29 cellular contexts compared by ENCODE assay signal in the genomic region with DNA sequence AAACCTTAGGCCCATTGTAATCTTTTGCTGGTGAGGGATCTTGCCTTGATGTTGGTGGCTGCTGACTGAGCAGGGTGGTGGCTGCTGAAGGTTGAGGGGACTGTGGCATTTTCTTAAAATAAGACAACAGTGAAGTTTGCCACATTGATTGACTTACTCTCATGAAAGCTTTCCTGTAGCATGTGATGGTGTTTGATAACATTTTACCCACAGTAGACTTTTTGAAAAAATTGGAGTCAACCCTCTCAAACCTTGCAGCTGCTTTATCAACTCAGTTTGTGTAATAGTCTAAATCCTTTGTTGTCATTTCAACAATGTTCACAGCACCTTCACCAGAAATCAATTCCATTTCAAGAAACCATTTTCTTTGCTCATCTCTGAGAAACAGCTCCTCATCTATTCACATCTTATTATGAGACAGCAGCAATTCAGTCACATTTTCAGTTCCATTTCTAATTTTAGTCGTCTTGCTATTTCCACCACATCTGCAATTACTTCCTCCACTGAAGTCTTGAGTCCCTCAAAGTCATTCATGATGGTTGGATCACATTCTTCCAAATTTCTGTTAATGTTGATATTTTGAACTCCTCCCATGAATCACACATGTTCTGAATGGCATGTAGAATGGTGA. TPM values are rescaled to one million over a fixed set of nuclear protein-coding genes. Genes with fewer than 3 reads are reported as not detected.
A peak's percentile ranks its signal among the peaks of the same experiment; 100 is the strongest.
DNase-seq lines count a peak whose midpoint lies in the region; ATAC-seq and TF ChIP-seq lines count a peak whose summit lies in the region.
"Had no signal": no experiment of that assay in that cellular context is flagged by ENCODE, and none has a peak within 500 bp of the region (broad histone marks: within the 10 kb centered on the region; RNA-seq: fewer than 3 reads in every experiment).

No MANE protein-coding gene starts in this region.

- no peaks in the 10 kb centered on the region for H3K36me3 ChIP-seq in neural progenitor cell
- no peaks in the 10 kb centered on the region for H3K36me3 ChIP-seq in A673 (ENCODE audit: insufficient read depth, low read length, poor library complexity, severe bottlenecking)
- no peaks in the 10 kb centered on the region for H3K36me3 ChIP-seq in right atrium auricular region
- H3K36me3 ChIP-seq: ascending aorta, HAP-1, left ventricle myocardium inferior, WERI-Rb-1 had no signal

- no TSS peak for BruUV-seq in A673 (replicated peaks; lab: Mats Ljungman, UMichigan)

- ATAC-seq in GM18498 (IDR thresholded peaks at IDR 0.05; ENCODE audit: unreplicated experiment): peak; percentile 74
- peak; percentile 61 for ATAC-seq in GM21526 (IDR thresholded peaks at IDR 0.05; ENCODE audit: low FRiP score, unreplicated experiment)
- ATAC-seq: stimulated activated naive B cell treated with anti-CD40 and anti-IgM and Interleukin-4, amounts not matched to agents 10 μg/mL and 1 μg/mL and 100 μg/mL, for 72 hours had no signal

- no peak overlapping the region for H2AFZ ChIP-seq in neural progenitor cell (replicated peaks)

- H3K9me3 Mint-ChIP-seq in neural progenitor cell: peaks cover 33% of the 10 kb centered on the region

- H3K9ac ChIP-seq in neural progenitor cell: no peak overlapping the region

- peaks cover 18% of the 10 kb centered on the region for H3F3A ChIP-seq in neural progenitor cell (ENCODE audit: low read depth)

- H3K36me3 Mint-ChIP-seq in neural progenitor cell: peaks cover 3% of the 10 kb centered on the region

- no peaks in the 10 kb centered on the region for H4K20me1 ChIP-seq in neural progenitor cell (ENCODE audit: low read depth)

- H3K27me3 ChIP-seq in neural progenitor cell (no peaks in the 10 kb centered on the region), A673 (replicated peaks; ENCODE audit: insufficient read depth, low read depth, low read length, poor library complexity) (no peaks in the 10 kb centered on the region), right atrium auricular region (no peaks in the 10 kb centered on the region)
- H3K27me3 ChIP-seq: ascending aorta, testis had no signal

- H3K27ac ChIP-seq in neural progenitor cell: no peak overlapping the region
- H3K27ac ChIP-seq in A673 (ENCODE audit: low read depth, low read length, poor library complexity, severe bottlenecking): no peak overlapping the region
- no peak overlapping the region for H3K27ac ChIP-seq in right atrium auricular region
- H3K27ac ChIP-seq: ascending aorta, left ventricle myocardium inferior, testis, WERI-Rb-1 had no signal

- TF ChIP-seq CTCF in neural progenitor cell (IDR thresholded peaks at IDR 0.05) (no peak), A673 (conservative IDR thresholded peaks at IDR 0.05; ENCODE audit: low read depth, low read length) (no peak), right atrium auricular region (IDR thresholded peaks at IDR 0.05) (no peak)

- POLR2A ChIA-PET in A673 (lab: Charles Lee; ENCODE audit: low non-redundant PET): no interaction called here

- peak overlapping the region; percentile 23 for H3K4me3 Mint-ChIP-seq in neural progenitor cell
- H3K4me3 Mint-ChIP-seq: activated naive CD8-positive, alpha-beta T cell; CD4-positive, CD25-positive, alpha-beta regulatory T cell; dendritic cell treated with granulocyte-macrophage colony-stimulating factor and Interleukin-4, amounts not matched to agents 40 ng/mL and 50 ng/mL, for 4 days; naive B cell; stimulated activated naive B cell treated with anti-CD40 and anti-IgM and Interleukin-4, amounts not matched to agents 10 μg/mL and 1 μg/mL and 100 μg/mL, for 72 hours had no signal

- peaks cover 51% of the 10 kb centered on the region for H3K4me1 ChIP-seq in neural progenitor cell
- no peaks in the 10 kb centered on the region for H3K4me1 ChIP-seq in A673 (ENCODE audit: insufficient read depth, low read length, poor library complexity, severe bottlenecking)
- no peaks in the 10 kb centered on the region for H3K4me1 ChIP-seq in right atrium auricular region
- H3K4me1 ChIP-seq: ascending aorta, HAP-1, left ventricle myocardium inferior, testis had no signal

- no peak overlapping the region for H3K27ac Mint-ChIP-seq in neural progenitor cell
- H3K27ac Mint-ChIP-seq: activated naive CD8-positive, alpha-beta T cell; activated T-helper 2 cell treated with anti-CD3 and anti-CD28 coated beads, Interferon-gamma antibody, Interleukin-2, Interleukin-4, amounts not matched to agents 10 μg/mL and 5 μg/mL and 100 μg/mL, durations not matched to agents 14 hours and 24 hours and 36 hours; CD4-positive, CD25-positive, alpha-beta regulatory T cell; dendritic cell treated with granulocyte-macrophage colony-stimulating factor and Interleukin-4, amounts not matched to agents 40 ng/mL and 50 ng/mL, for 4 days; naive B cell; stimulated activated naive B cell treated with anti-CD40 and anti-IgM and Interleukin-4, amounts not matched to agents 10 μg/mL and 1 μg/mL and 100 μg/mL, for 72 hours had no signal

- peaks cover 24% of the 10 kb centered on the region for H3K4me1 Mint-ChIP-seq in neural progenitor cell
- H3K4me1 Mint-ChIP-seq: CD4-positive, CD25-positive, alpha-beta regulatory T cell; naive B cell had no signal

- no peak overlapping the region for H3K4me2 ChIP-seq in neural progenitor cell

- H3K9me3 ChIP-seq in neural progenitor cell (ENCODE audit: low read depth) (no peaks in the 10 kb centered on the region), A673 (ENCODE audit: low read depth, low read length, poor library complexity, severe bottlenecking) (no peaks in the 10 kb centered on the region), right atrium auricular region (no peaks in the 10 kb centered on the region)
- H3K9me3 ChIP-seq: ascending aorta, HAP-1, testis had no signal

- H3K4me3 ChIP-seq in neural progenitor cell: no peak overlapping the region
- no peak overlapping the region for H3K4me3 ChIP-seq in A673 (ENCODE audit: low read depth, low read length, poor library complexity, severe bottlenecking)
- H3K4me3 ChIP-seq in right atrium auricular region: no peak overlapping the region
- H3K4me3 ChIP-seq: ascending aorta, HAP-1, left ventricle myocardium inferior, testis had no signal

- H3K79me2 ChIP-seq in neural progenitor cell (ENCODE audit: low read depth): no peaks in the 10 kb centered on the region

- CTCF ChIA-PET in A673 (lab: Charles Lee): no interaction called here

- peak; percentile 65 for DNase-seq in MV-4-11 (lab: John Stamatoyannopoulos, UW)
- no peak for DNase-seq in neural progenitor cell (ENCODE audit: low spot score)
- no peak for DNase-seq in A673 (ENCODE audit: low spot score)
- DNase-seq in right atrium auricular region (ENCODE audit: low spot score): no peak
- DNase-seq in NCI-H2029 treated with DMSO at 0.1 percent for 48 hours (lab: John Stamatoyannopoulos, UW): no peak
- DNase-seq: CD4-positive, CD25-positive, alpha-beta regulatory T cell; hypothalamus; KG1; left ventricle myocardium inferior; naive B cell; NCI-H1694; NCI-H2171 treated with DMSO at 0.1 percent for 48 hours; NCI-H524; stimulated activated naive B cell treated with anti-CD40 and anti-IgM and Interleukin-4, amounts not matched to agents 10 μg/mL and 1 μg/mL and 100 μg/mL, for 72 hours; testis; WERI-Rb-1 had no signal

- peaks cover 21% of the 10 kb centered on the region for H3K27me3 Mint-ChIP-seq in neural progenitor cell (ENCODE audit: insufficient read depth, low read depth)
- H3K27me3 Mint-ChIP-seq: CD4-positive, CD25-positive, alpha-beta regulatory T cell; naive B cell; stimulated activated naive B cell treated with anti-CD40 and anti-IgM and Interleukin-4, amounts not matched to agents 10 μg/mL and 1 μg/mL and 100 μg/mL, for 72 hours had no signal

- intact Hi-C loops in A673 (cut with micrococcal nuclease; ENCODE audit: unreplicated experiment): no loop called here

RNA-seq across cellular contexts. Expression of a gene that starts 37.2 kb away (rescaled TPM):
- total RNA-seq in neural progenitor cell (ENCODE audit: low replicate concordance) (not detected in 2 replicates), A673 (2021) (not detected in 2 replicates), right atrium auricular region (not detected)
- total RNA-seq: activated T-helper 2 cell treated with anti-CD3 and anti-CD28 coated beads, Interferon-gamma antibody, Interleukin-2, Interleukin-4, amounts not matched to agents 10 μg/mL and 5 μg/mL and 100 μg/mL, durations not matched to agents 14 hours and 24 hours and 36 hours; ascending aorta; cardiac septum; CD4-positive, CD25-positive, alpha-beta regulatory T cell; fibroblast of lung; HT1080; left ventricle myocardium inferior; mesenteric fat pad; osteocyte; T-helper 2 cell treated with Interferon-gamma antibody and Interleukin-4, amounts not matched to agents 100 ng/mL and 5 ng/mL, for 36 hours had no signal

RNA-seq across cellular contexts. Expression of a gene that starts 40.1 kb away (rescaled TPM):
- not detected in 2 replicates for total RNA-seq in neural progenitor cell (ENCODE audit: low replicate concordance)
- not detected in 2 replicates for total RNA-seq in A673 (2021)
- total RNA-seq in right atrium auricular region: not detected
- total RNA-seq: activated T-helper 2 cell treated with anti-CD3 and anti-CD28 coated beads, Interferon-gamma antibody, Interleukin-2, Interleukin-4, amounts not matched to agents 10 μg/mL and 5 μg/mL and 100 μg/mL, durations not matched to agents 14 hours and 24 hours and 36 hours; ascending aorta; cardiac septum; CD4-positive, CD25-positive, alpha-beta regulatory T cell; fibroblast of lung; HT1080; left ventricle myocardium inferior; mesenteric fat pad; osteocyte; T-helper 2 cell treated with Interferon-gamma antibody and Interleukin-4, amounts not matched to agents 100 ng/mL and 5 ng/mL, for 36 hours had no signal
